Comparison of ENCODE assay signal across 10 cellular contexts in genomic region chr3:172201990-172202318, GRCh38.
DNase-seq lines count a peak whose midpoint lies in the region; TF ChIP-seq lines count a peak whose summit lies in the region.
"Had no signal": no experiment of that assay in that cellular context is flagged by ENCODE, and none has a peak within 500 bp of the region (broad histone marks: within the 10 kb centered on the region; RNA-seq: fewer than 3 reads in every experiment).

No MANE protein-coding gene starts in this region.

- no peak overlapping the region for H3K4me3 Mint-ChIP-seq in neural crest cell

- peak overlapping the region; percentile 7 for H3K27ac Mint-ChIP-seq in neural crest cell (ENCODE audit: unreplicated experiment)

- no peaks in the 10 kb centered on the region for H3K27me3 Mint-ChIP-seq in neural crest cell (ENCODE audit: low read depth)

- H3K4me1 Mint-ChIP-seq in neural crest cell, result peaks cover 56% of the 10 kb centered on the region

- WGBS in esophagus muscularis mucosa, result 28% methylated on average over 3 of the region's 3 CpGs

- no peaks in the 10 kb centered on the region for H3K9me3 ChIP-seq in esophagus muscularis mucosa

- H3K4me3 ChIP-seq in esophagus muscularis mucosa, result no peak overlapping the region

- peak overlapping the region; percentile 67 to 81 (median 77) for H3K27ac ChIP-seq in esophagus muscularis mucosa (replicated peaks in 1 of 4)

- H3K36me3 Mint-ChIP-seq in neural crest cell (ENCODE audit: low read depth), result peaks cover 3% of the 10 kb centered on the region

- peak; percentile 43 for DNase-seq in AG08396 (ENCODE audit: low spot score)
- DNase-seq in NCI-H69 (lab: John Stamatoyannopoulos, UW), result peak; percentile 53
- DNase-seq in esophagus muscularis mucosa (ENCODE audit: extremely low spot score), result no peak
- no peak for DNase-seq in neural crest cell (ENCODE audit: low read depth, low spot score)
- no peak for DNase-seq in SHP77 (lab: John Stamatoyannopoulos, UW)
- DNase-seq in KBM-7, result no peak
- DNase-seq in activated naive CD4-positive, alpha-beta T cell treated with anti-CD3 and anti-CD28 coated beads, Interleukin-2, amount 50 U/mL, for 16 hours, result no peak
- no peak for DNase-seq in NCI-H2081 treated with DMSO at 0.1 percent for 48 hours (lab: John Stamatoyannopoulos, UW)
- DNase-seq: activated CD8-positive, alpha-beta memory T cell treated with anti-CD3 and anti-CD28 coated beads, Interleukin-2, amount 50 U/mL, for 48 hours; NK-92 treated with Interleukin-12 subunit alpha and Interleukin-12 subunit beta, amount 100 ng/mL, for 24 hours had no signal

- in situ Hi-C loops in KBM-7 (cut with MboI; ENCODE audit: low pct_unique_long_range_greater_than_20kb, low sequenced_read_pairs), result no loop called here

- intact Hi-C loops in esophagus muscularis mucosa (cut with DNase I), result loop anchor here (5.0 to 10.0 kb wide), 2 partner anchors 70 to 157 kb away; no protein-coding TSS in a partner anchor

- H3K36me3 ChIP-seq in esophagus muscularis mucosa, result no peaks in the 10 kb centered on the region

- TF ChIP-seq POLR2A in esophagus muscularis mucosa (IDR thresholded peaks at IDR 0.05; ENCODE audit: low read depth), result no peak

- H3K9me3 Mint-ChIP-seq in neural crest cell, result no peaks in the 10 kb centered on the region

- peaks cover 48 to 56% (median 53%) of the 10 kb centered on the region in 4 donors for H3K4me1 ChIP-seq in esophagus muscularis mucosa

- no peak for TF ChIP-seq EP300 in esophagus muscularis mucosa (IDR thresholded peaks at IDR 0.05)

- TF ChIP-seq CTCF in esophagus muscularis mucosa (IDR thresholded peaks at IDR 0.05) (peak in 2 of 3 experiments; percentile 6 to 23), neural crest cell (conservative IDR thresholded peaks at IDR 0.05) (no peak)

- no peaks in the 10 kb centered on the region for H3K27me3 ChIP-seq in esophagus muscularis mucosa

Comparison
In these comparisons a context has a peak if more than half of its experiments do, and no peak if none do; other contexts are left out.
1. DNase-seq: peak in AG08396 (single experiment) and NCI-H69 (single experiment); none in esophagus muscularis mucosa (single experiment), neural crest cell (single experiment), SHP77 (0 of 2), KBM-7 (single experiment), activated naive CD4-positive, alpha-beta T cell treated with anti-CD3 and anti-CD28 coated beads, Interleukin-2, amount 50 U/mL, for 16 hours (single experiment) and NCI-H2081 treated with DMSO at 0.1 percent for 48 hours (single experiment).